Comparison of ENCODE assay signal across 18 cellular contexts in the genomic region with DNA sequence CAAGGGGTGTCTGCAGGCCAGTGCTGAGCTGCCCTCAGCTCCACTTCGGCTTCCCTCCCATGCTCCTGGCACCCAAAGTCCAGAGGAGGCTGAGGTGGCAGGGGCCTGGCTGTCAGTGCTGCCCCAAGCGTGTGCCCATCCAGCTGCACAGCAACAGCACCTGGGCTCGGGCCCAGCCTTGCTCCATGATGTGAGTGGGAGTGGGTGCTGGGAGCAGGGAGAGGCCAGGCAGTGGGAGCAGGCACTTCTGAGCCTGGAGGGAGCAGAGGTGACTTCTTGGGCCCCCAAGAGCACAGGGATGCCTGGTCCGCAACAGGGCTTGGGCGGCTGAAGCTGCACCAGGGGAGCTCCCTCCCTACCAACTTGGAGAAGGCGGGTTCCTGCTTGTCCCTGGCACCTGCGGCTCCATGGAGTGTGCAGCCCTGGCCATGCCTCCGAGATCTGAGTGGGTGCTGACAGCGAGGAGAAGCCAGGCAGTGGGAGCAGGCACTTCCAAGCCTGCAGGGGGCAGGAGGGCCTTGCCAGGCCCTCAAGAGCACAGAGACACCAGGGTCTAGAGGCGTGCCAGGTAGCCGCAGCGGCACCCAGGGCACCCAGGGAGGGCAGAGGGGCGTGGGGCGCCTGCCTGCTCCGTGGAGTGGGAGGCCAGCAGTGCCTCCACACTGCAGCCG.
DNase-seq lines count a peak whose midpoint lies in the region; FAIRE-seq and TF ChIP-seq lines count a peak whose summit lies in the region.
"Had no signal": no experiment of that assay in that cellular context is flagged by ENCODE, and none has a peak within 500 bp of the region (broad histone marks: within the 10 kb centered on the region; RNA-seq: fewer than 3 reads in every experiment).

No MANE protein-coding gene starts in this region.

- H3K36me3 ChIP-seq in H7 (replicated peaks; ENCODE audit: control insufficient read depth, insufficient read depth, low read length): no peaks in the 10 kb centered on the region
- no peaks in the 10 kb centered on the region; a peak in 1 of 8 replicates for H3K36me3 ChIP-seq in H1 (ENCODE audit: control insufficient read depth in 2 of 4, insufficient read depth in 4 of 4, low read length in 3 of 4)
- H3K36me3 ChIP-seq in sigmoid colon: no peaks in the 10 kb centered on the region
- H3K36me3 ChIP-seq: HAP-1, SJCRH30 had no signal

- no peaks in the 10 kb centered on the region for H3K79me2 ChIP-seq in H1 (ENCODE audit: control insufficient read depth in 1 of 2, insufficient read depth in 2 of 2, low read length in 2 of 2)

- H3K9me3 ChIP-seq in H1 (ENCODE audit: insufficient read depth in 2 of 2, low read depth in 1 of 2, low read length in 1 of 2) (peaks cover 0 to 9% of the 10 kb centered on the region in 2 experiments; a peak in 2 of 4 replicates), sigmoid colon (peaks cover 0 to 2% (median 0%) of the 10 kb centered on the region in 4 donors)
- H3K9me3 ChIP-seq: A549, HAP-1, SJCRH30 had no signal

- no peak overlapping the region for H2BK20ac ChIP-seq in H1 (ENCODE audit: low read length)

- H3K14ac ChIP-seq in H1 (ENCODE audit: insufficient read length): no peak overlapping the region

- no peak for FAIRE-seq in H1 (lab: Jason Lieb, UNC)
- FAIRE-seq: A549 had no signal

- CTCF ChIA-PET in H1 (lab: Charles Lee; ENCODE audit: partially characterized antibody): no interaction called here

- no peak overlapping the region for H3K4ac ChIP-seq in H1 (replicated peaks; ENCODE audit: insufficient read length, low read depth, low read length)

- no peak overlapping the region for H4K91ac ChIP-seq in H1 (replicated peaks; ENCODE audit: insufficient read length, low read length)

- no peaks in the 10 kb centered on the region for H4K20me1 ChIP-seq in H1 (replicated peaks in 1 of 2; ENCODE audit: control insufficient read depth in 1 of 2, insufficient read depth in 2 of 2, low read length in 2 of 2)

- H3K18ac ChIP-seq in H1 (ENCODE audit: extremely low read depth, low read length): no peak overlapping the region

- DNase-seq in H7 (peak; percentile 33), H1 (ENCODE audit: low read depth in 1 of 2, low spot score in 2 of 2) (no peak), sigmoid colon (peak; percentile 53), KG1 (lab: John Stamatoyannopoulos, UW) (no peak), RPMI8226 (no peak)
- DNase-seq in stimulated activated CD8-positive, alpha-beta memory T cell treated with anti-CD3 and anti-CD28 coated beads, Interleukin-4, amount 100 ng/mL, for 48 hours: no peak
- DNase-seq: DMS79 treated with DMSO at 0.1 percent for 48 hours, MV-4-11, NCI-H1105 treated with DMSO at 0.1 percent for 48 hours, NCI-H1694, NCI-H446 treated with DMSO at 0.1 percent for 48 hours, NCI-H526 treated with DMSO at 0.1 percent for 48 hours, PC-3, SJCRH30 had no signal

- no peaks in the 10 kb centered on the region for H3K23me2 ChIP-seq in H1 (ENCODE audit: low read depth, low read length)

- TF ChIP-seq EP300 in H1 (IDR thresholded peaks at IDR 0.05; ENCODE audit: borderline replicate concordance in 1 of 2, low read depth in 2 of 2, low read length in 2 of 2): no peak
- TF ChIP-seq EP300 in sigmoid colon (IDR thresholded peaks at IDR 0.05): no peak

- H3K56ac ChIP-seq in H1 (replicated peaks; ENCODE audit: insufficient read length, low read depth, low read length): no peak overlapping the region

- intact Hi-C loops in sigmoid colon (cut with DNase I): no loop called here

- H2BK15ac ChIP-seq in H1 (ENCODE audit: low read length): no peak overlapping the region

- no peak overlapping the region for H3K23ac ChIP-seq in H1 (ENCODE audit: insufficient read length)

- no peak overlapping the region for H4K5ac ChIP-seq in H1 (ENCODE audit: insufficient read length, low read depth, low read length)

- no peak overlapping the region for H2BK120ac ChIP-seq in H1 (replicated peaks; ENCODE audit: low read depth, low read length)

- H3K4me2 ChIP-seq in H1 (ENCODE audit: insufficient read depth in 1 of 2, low read depth in 2 of 2, low read length in 2 of 2): no peak overlapping the region
- H3K4me2 ChIP-seq: A549 had no signal

- no peak overlapping the region for H3K9ac ChIP-seq in H1 (replicated peaks in 1 of 4; ENCODE audit: extremely low read depth in 1 of 4, low read depth in 3 of 4, low read length in 3 of 4)

- no peak overlapping the region for H2AK5ac ChIP-seq in H1 (ENCODE audit: low read depth, low read length)

- no peak overlapping the region for H3K4me3 ChIP-seq in H7 (ENCODE audit: insufficient read depth, low read depth, low read length)
- no peak overlapping the region for H3K4me3 ChIP-seq in H1 (ENCODE audit: extremely low read depth in 1 of 4, insufficient read depth in 2 of 4, low read depth in 3 of 4, low read length in 4 of 4)
- H3K4me3 ChIP-seq in sigmoid colon: no peak overlapping the region
- H3K4me3 ChIP-seq: A549, HAP-1, SJCRH30 had no signal

- TF ChIP-seq CTCF in C4-2B (conservative IDR thresholded peaks at IDR 0.05): peak; percentile 22
- TF ChIP-seq CTCF in H1 (IDR thresholded peaks at IDR 0.05; ENCODE audit: control extremely low read depth in 1 of 3, insufficient read depth in 1 of 3, low read depth in 1 of 3, low read length in 3 of 3): peak; percentile 12 to 40 (median 30); a peak in 3 of 4 replicates
- no peak for TF ChIP-seq CTCF in sigmoid colon (IDR thresholded peaks at IDR 0.05)

- POLR2A ChIA-PET in H1 (lab: Charles Lee; ENCODE audit: partially characterized antibody): no interaction called here

- H3K27ac ChIP-seq in C4-2B (no peak overlapping the region), H1 (ENCODE audit: low read depth, low read length) (no peak overlapping the region), sigmoid colon (no peak overlapping the region)
- H3K27ac ChIP-seq: A549, HL-60, SJCRH30 had no signal

- TF ChIP-seq POLR2A in H1 (IDR thresholded peaks at IDR 0.05; ENCODE audit: control extremely low read depth in 1 of 2, low read depth in 2 of 2, low read length in 2 of 2) (no peak), sigmoid colon (IDR thresholded peaks at IDR 0.05) (no peak)

- TF ChIP-seq RAD21 in H1 (IDR thresholded peaks at IDR 0.05 in 1 of 2, conservative IDR thresholded peaks at IDR 0.05 in 1 of 2; ENCODE audit: low read depth in 2 of 2, low read length in 2 of 2): peak; percentile 8 to 42; a peak in 3 of 4 replicates

- no peak overlapping the region for H2BK12ac ChIP-seq in H1 (ENCODE audit: low read depth, low read length)

- H3K27me3 ChIP-seq in H7 (ENCODE audit: control insufficient read depth, insufficient read depth, low read length): no peaks in the 10 kb centered on the region
- H3K27me3 ChIP-seq in H1 (replicated peaks in 1 of 4; ENCODE audit: control insufficient read depth in 3 of 4, extremely low read depth in 1 of 4, insufficient read depth in 3 of 4, low read length in 3 of 4): no peaks in the 10 kb centered on the region
- H3K27me3 ChIP-seq in sigmoid colon: no peaks in the 10 kb centered on the region
- H3K27me3 ChIP-seq: SJCRH30 had no signal

- WGBS in H1 (ENCODE audit: extremely low coverage in 1 of 2, insufficient coverage in 1 of 2, insufficient read length in 1 of 2, insufficient replicate concordance in 2 of 2, low coverage in 1 of 2, low lambda C conversion rate in 2 of 2, missing lambda C conversion rate in 1 of 2), 2 experiments: 91% methylated on average over 14 of the region's 16 CpGs; no CpG with 5 or more reads in 1 of the 2 experiments
- WGBS in sigmoid colon, 2 donors: 85 to 90% methylated on average over 16 of the region's 16 CpGs

- H2BK5ac ChIP-seq in H1 (ENCODE audit: low read depth, low read length): no peak overlapping the region

- no peaks in the 10 kb centered on the region for H3K79me1 ChIP-seq in H1 (ENCODE audit: low read depth, low read length)

- no peaks in the 10 kb centered on the region for H3K4me1 ChIP-seq in H1 (replicated peaks in 1 of 4; ENCODE audit: control insufficient read depth in 3 of 4, insufficient read depth in 4 of 4, low read length in 3 of 4)
- H3K4me1 ChIP-seq in sigmoid colon: no peaks in the 10 kb centered on the region
- H3K4me1 ChIP-seq: A549, HAP-1, SJCRH30 had no signal

- H4K8ac ChIP-seq in H1 (ENCODE audit: extremely low read depth, insufficient read depth, low read length): no peak overlapping the region; the same call in 1 of the 2 replicates

- H2AFZ ChIP-seq in H1 (ENCODE audit: low read length): 0 out of 2 replicates have a peak overlapping the region, but pooled peaks have one; percentile 20

TF ChIP-seq in H1, 55 proteins besides CTCF, POLR2A, EP300 and RAD21:
- TF ChIP-seq SP1 (IDR thresholded peaks at IDR 0.05; ENCODE audit: low read depth, low read length) (no peak), CBX5 (IDR thresholded peaks at IDR 0.05; ENCODE audit: low read depth, low read length) (no peak), RXRA (IDR thresholded peaks at IDR 0.05; ENCODE audit: insufficient read depth, low read depth, low read length) (no peak)

Comparison
In these comparisons a context has a peak if more than half of its experiments do, and no peak if none do; other contexts are left out.
1. CTCF ChIP-seq: peak in C4-2B (single experiment) and H1 (3 of 3); none in sigmoid colon (0 of 4).
2. DNase-seq: peak in H7 (single experiment) and sigmoid colon (single experiment); none in H1 (0 of 2), stimulated activated CD8-positive, alpha-beta memory T cell treated with anti-CD3 and anti-CD28 coated beads, Interleukin-4, amount 100 ng/mL, for 48 hours (single experiment), KG1 (single experiment) and RPMI8226 (single experiment).